Comparison of ENCODE assay signal across 10 cellular contexts in genomic region chr3:12948371-12948770, GRCh38.
DNase-seq lines count a peak whose midpoint lies in the region; ATAC-seq and TF ChIP-seq lines count a peak whose summit lies in the region.
"Had no signal": no experiment of that assay in that cellular context is flagged by ENCODE, and none has a peak within 500 bp of the region (broad histone marks: within the 10 kb centered on the region; RNA-seq: fewer than 3 reads in every experiment).

No MANE protein-coding gene starts in this region.

- H3K9me3 Mint-ChIP-seq in endodermal cell, result no peaks in the 10 kb centered on the region

- POLR2A ChIA-PET in SK-N-SH (lab: Yijun Ruan, JAX), result no interaction called here

- H3K9ac ChIP-seq in SK-N-SH (0 out of 2 replicates have a peak overlapping the region, but pooled peaks have one; percentile 22), endodermal cell (ENCODE audit: extremely low read depth, low read length, poor library complexity, severe bottlenecking) (no peak overlapping the region), skeletal muscle satellite cell (ENCODE audit: low read depth, low read length) (no peak overlapping the region)

- no peaks in the 10 kb centered on the region for H3K27me3 Mint-ChIP-seq in endodermal cell (ENCODE audit: insufficient read depth)

- TF ChIP-seq EP300 in SK-N-SH (IDR thresholded peaks at IDR 0.05; ENCODE audit: borderline replicate concordance in 1 of 2, low read depth in 1 of 2, low read length in 1 of 2), result no peak; a peak in 1 of 4 replicates

- H3K79me2 ChIP-seq in SK-N-SH (ENCODE audit: insufficient read depth), result peaks cover 43% of the 10 kb centered on the region

- CTCF ChIA-PET in SK-N-SH (lab: Yijun Ruan, JAX), result interaction anchor here (0.8 to 4.0 kb wide), 6 partner anchors 15 to 138 kb away, joined by 3 to 21 read pairs (median 4); no protein-coding TSS in a partner anchor

- no peak for TF ChIP-seq CTCF in SK-N-SH (IDR thresholded peaks at IDR 0.05)
- TF ChIP-seq CTCF in endodermal cell (conservative IDR thresholded peaks at IDR 0.05), result no peak

- H3K36me3 ChIP-seq in SK-N-SH (replicated peaks in 1 of 2; ENCODE audit: control insufficient read depth in 1 of 2, insufficient read depth in 2 of 2, low read length in 1 of 2) (no peaks in the 10 kb centered on the region), endodermal cell (ENCODE audit: control insufficient read depth, insufficient read depth, low read length) (no peaks in the 10 kb centered on the region), skeletal muscle satellite cell (ENCODE audit: insufficient read depth, low read length) (no peaks in the 10 kb centered on the region)
- H3K36me3 ChIP-seq: prostate gland had no signal

- 51% methylated on average over 7 of the region's 7 CpGs for WGBS in SK-N-SH (ENCODE audit: low lambda C conversion rate)
- 95 to 97% methylated on average over 6 to 7 of the region's 7 CpGs for WGBS in endodermal cell (ENCODE audit: insufficient coverage in 1 of 2, insufficient read length in 1 of 2), 2 experiments

- no peaks in the 10 kb centered on the region for H3K9me2 ChIP-seq in SK-N-SH

- no peak for ATAC-seq in HG02870 (IDR thresholded peaks at IDR 0.05; ENCODE audit: unreplicated experiment)

- H3K27ac ChIP-seq in SK-N-SH (ENCODE audit: low read depth in 2 of 2, low read length in 1 of 2) (peak overlapping the region; percentile 44 to 52), endodermal cell (ENCODE audit: low read depth, low read length) (no peak overlapping the region)
- H3K27ac ChIP-seq: prostate gland had no signal

- no peak for TF ChIP-seq RAD21 in SK-N-SH (IDR thresholded peaks at IDR 0.05; ENCODE audit: low read length)

- H4K20me1 ChIP-seq in SK-N-SH (ENCODE audit: insufficient read depth), result peaks cover 46% of the 10 kb centered on the region

- H3K4me1 Mint-ChIP-seq in endodermal cell, result peaks cover 2% of the 10 kb centered on the region

- peak overlapping the region; percentile 42 for H3K27ac Mint-ChIP-seq in endodermal cell

- H3K4me3 ChIP-seq in SK-N-SH (ENCODE audit: low read depth in 2 of 2, low read length in 1 of 2) (no peak overlapping the region), endodermal cell (ENCODE audit: low read length) (no peak overlapping the region), skeletal muscle satellite cell (ENCODE audit: low read length) (no peak overlapping the region)
- H3K4me3 ChIP-seq: prostate gland had no signal

- DNase-seq in ELR (ENCODE audit: low read depth), result peak; percentile 30
- no peak for DNase-seq in SK-N-SH
- no peak for DNase-seq in endodermal cell
- DNase-seq in activated CD4-positive, CD25-positive, alpha-beta regulatory T cell treated with anti-CD3 and anti-CD28 coated beads, Interleukin-2, amount 50 U/mL, for 72 hours, result no peak
- no peak for DNase-seq in NCI-H526 treated with DMSO at 0.1 percent for 48 hours (lab: John Stamatoyannopoulos, UW)
- no peak for DNase-seq in dermis blood vessel endothelial cell
- DNase-seq: foreskin melanocyte had no signal

- H3F3A ChIP-seq in SK-N-SH (replicated peaks; ENCODE audit: insufficient read depth), result no peaks in the 10 kb centered on the region

- H3K9me3 ChIP-seq in SK-N-SH, result no peaks in the 10 kb centered on the region
- no peaks in the 10 kb centered on the region for H3K9me3 ChIP-seq in endodermal cell (ENCODE audit: control insufficient read depth, low read length)
- H3K9me3 ChIP-seq in skeletal muscle satellite cell (replicated peaks; ENCODE audit: low read length), result no peaks in the 10 kb centered on the region
- H3K9me3 ChIP-seq: prostate gland had no signal

- H3K36me3 Mint-ChIP-seq in endodermal cell (ENCODE audit: low read depth), result no peaks in the 10 kb centered on the region

- H3K4me3 Mint-ChIP-seq in endodermal cell, result no peak overlapping the region

- no peaks in the 10 kb centered on the region for H3K27me3 ChIP-seq in SK-N-SH (ENCODE audit: insufficient read depth)
- H3K27me3 ChIP-seq in endodermal cell (ENCODE audit: control insufficient read depth, insufficient read depth, low read length, poor library complexity, severe bottlenecking), result no peaks in the 10 kb centered on the region
- H3K27me3 ChIP-seq in skeletal muscle satellite cell (ENCODE audit: control insufficient read depth, insufficient read depth, low read length), result no peaks in the 10 kb centered on the region

- peaks cover 20 to 72% of the 10 kb centered on the region in 2 experiments; a peak in 3 of 4 replicates for H3K4me1 ChIP-seq in SK-N-SH (ENCODE audit: control insufficient read depth in 1 of 2, insufficient read depth in 2 of 2, low read depth in 1 of 2, low read length in 1 of 2)
- peaks cover 4% of the 10 kb centered on the region for H3K4me1 ChIP-seq in endodermal cell (ENCODE audit: control insufficient read depth, insufficient read depth, low read length)
- H3K4me1 ChIP-seq in skeletal muscle satellite cell (ENCODE audit: control insufficient read depth, insufficient read depth, low read length), result peaks cover 13% of the 10 kb centered on the region

- no peak overlapping the region for H2AFZ ChIP-seq in SK-N-SH (ENCODE audit: low read depth)

- H3K4me2 ChIP-seq in SK-N-SH (peak overlapping the region; percentile 55), skeletal muscle satellite cell (ENCODE audit: low read length) (peak overlapping the region; percentile 30)

TF ChIP-seq in SK-N-SH, 30 proteins besides CTCF, POLR2A, EP300 and RAD21:
- no peak for TF ChIP-seq TAF1 (IDR thresholded peaks at IDR 0.05; ENCODE audit: borderline replicate concordance, low read depth, low read length)
- peak; percentile 28; the same call in 1 of the 2 replicates for TF ChIP-seq FOSL2 (IDR thresholded peaks at IDR 0.05; ENCODE audit: borderline replicate concordance, low read depth)
- TF ChIP-seq EZH2phosphoT487 (IDR thresholded peaks at IDR 0.05; ENCODE audit: borderline replicate concordance, low read depth), result no peak
- TF ChIP-seq NFIC (IDR thresholded peaks at IDR 0.05; ENCODE audit: borderline replicate concordance), result no peak
- TF ChIP-seq TEAD4 (IDR thresholded peaks at IDR 0.05; ENCODE audit: borderline replicate concordance, insufficient read depth), result no peak
- no peak for TF ChIP-seq FOXM1 (IDR thresholded peaks at IDR 0.05; ENCODE audit: low read depth)
- 0 out of 2 replicates have a peak, but pooled peaks have one; percentile 44 for TF ChIP-seq TCF12 (IDR thresholded peaks at IDR 0.05)
